In genomic region chr21:36411301-36411700, GRCh38 we compare ENCODE assay signal across 27 cellular contexts.
"Had no signal": no experiment of that assay in that cellular context is flagged by ENCODE, and none has a peak within 500 bp of the region (broad histone marks: within the 10 kb centered on the region; RNA-seq: fewer than 3 reads in every experiment).

No MANE protein-coding gene starts in this region.

- H3K4me3 Mint-ChIP-seq: naive thymus-derived CD8-positive, alpha-beta T cell; natural killer cell treated with Interleukin-12 subunit alpha and Interleukin-12 subunit beta and Interleukin-15 and Interleukin-18, amount 100 ng/mL, for 72 hours; neural progenitor cell; stimulated activated effector memory CD8-positive, alpha-beta T cell treated with anti-CD3 and anti-CD28 coated beads, Interleukin-12 subunit alpha, Interleukin-12 subunit beta, amount 100 ng/mL, for 72 hours; stimulated activated naive B cell treated with anti-CD40 and anti-IgM and Interleukin-4, amounts not matched to agents 10 μg/mL and 1 μg/mL and 100 μg/mL, for 72 hours; stimulated activated naive CD8-positive, alpha-beta T cell treated with anti-CD3 and anti-CD28 coated beads, Interleukin-15, Interleukin-2, amounts not matched to agents 100 ng/mL and 50 ng/mL, for 24 hours had no signal

- H3K36me3 ChIP-seq: neural progenitor cell, ovary, right lobe of liver, thyroid gland, vagina had no signal

- H3K27me3 Mint-ChIP-seq: naive thymus-derived CD8-positive, alpha-beta T cell; natural killer cell treated with Interleukin-12 subunit alpha and Interleukin-12 subunit beta and Interleukin-15 and Interleukin-18, amount 100 ng/mL, for 72 hours; progenitor cell of endocrine pancreas; stimulated activated naive B cell treated with anti-CD40 and anti-IgM and Interleukin-4, amounts not matched to agents 10 μg/mL and 1 μg/mL and 100 μg/mL, for 72 hours; stimulated activated naive CD8-positive, alpha-beta T cell treated with anti-CD3 and anti-CD28 coated beads, Interleukin-15, Interleukin-2, amounts not matched to agents 100 ng/mL and 50 ng/mL, for 24 hours had no signal

- H3K9me3 Mint-ChIP-seq: naive thymus-derived CD8-positive, alpha-beta T cell; natural killer cell treated with Interleukin-12 subunit alpha and Interleukin-12 subunit beta and Interleukin-15 and Interleukin-18, amount 100 ng/mL, for 72 hours; neural progenitor cell; stimulated activated effector memory CD8-positive, alpha-beta T cell treated with anti-CD3 and anti-CD28 coated beads, Interleukin-12 subunit alpha, Interleukin-12 subunit beta, amount 100 ng/mL, for 72 hours; stimulated activated naive B cell treated with anti-CD40 and anti-IgM and Interleukin-4, amounts not matched to agents 10 μg/mL and 1 μg/mL and 100 μg/mL, for 72 hours; stimulated activated naive CD8-positive, alpha-beta T cell treated with anti-CD3 and anti-CD28 coated beads, Interleukin-15, Interleukin-2, amounts not matched to agents 100 ng/mL and 50 ng/mL, for 24 hours had no signal

- H3K4me2 ChIP-seq: neural progenitor cell had no signal

- ATAC-seq: naive thymus-derived CD8-positive, alpha-beta T cell; natural killer cell treated with Interleukin-12 subunit alpha and Interleukin-12 subunit beta and Interleukin-15 and Interleukin-18, amount 100 ng/mL, for 72 hours; psoas muscle; right cardiac atrium; right lobe of liver; stimulated activated effector memory CD8-positive, alpha-beta T cell treated with anti-CD3 and anti-CD28 coated beads, Interleukin-12 subunit alpha, Interleukin-12 subunit beta, amount 100 ng/mL, for 72 hours; stimulated activated naive B cell treated with anti-CD40 and anti-IgM and Interleukin-4, amounts not matched to agents 10 μg/mL and 1 μg/mL and 100 μg/mL, for 72 hours had no signal

- H3K4me3 ChIP-seq: neural progenitor cell, ovary, psoas muscle, right lobe of liver, sigmoid colon, stomach, thoracic aorta, thyroid gland, tibial nerve, upper lobe of left lung, vagina had no signal

- H3K27ac Mint-ChIP-seq: natural killer cell treated with Interleukin-12 subunit alpha and Interleukin-12 subunit beta and Interleukin-15 and Interleukin-18, amount 100 ng/mL, for 72 hours; neural progenitor cell; progenitor cell of endocrine pancreas; stimulated activated effector memory CD8-positive, alpha-beta T cell treated with anti-CD3 and anti-CD28 coated beads, Interleukin-12 subunit alpha, Interleukin-12 subunit beta, amount 100 ng/mL, for 72 hours; stimulated activated naive B cell treated with anti-CD40 and anti-IgM and Interleukin-4, amounts not matched to agents 10 μg/mL and 1 μg/mL and 100 μg/mL, for 72 hours; stimulated activated naive CD8-positive, alpha-beta T cell treated with anti-CD3 and anti-CD28 coated beads, Interleukin-15, Interleukin-2, amounts not matched to agents 100 ng/mL and 50 ng/mL, for 24 hours had no signal

- H3K79me2 ChIP-seq: parathyroid adenoma had no signal

- H3K27ac ChIP-seq: neural progenitor cell, ovary, parathyroid adenoma, psoas muscle, right lobe of liver, sigmoid colon, stomach, thoracic aorta, thyroid gland, tibial nerve, upper lobe of left lung, vagina had no signal

- H3K9ac ChIP-seq: neural progenitor cell, parathyroid adenoma had no signal

- DNase-seq: naive thymus-derived CD8-positive, alpha-beta T cell; occipital lobe; ovary; right cardiac atrium; right lobe of liver; sigmoid colon; small intestine; stimulated activated CD4-positive, alpha-beta T cell treated with anti-CD3 and anti-CD28 coated beads, Interleukin-15, amount 100 ng/mL, for 24 hours; stimulated activated CD4-positive, alpha-beta T cell treated with anti-CD3 and anti-CD28 coated beads, Interleukin-2, amount 100 ng/mL, for 24 hours; stimulated activated CD4-positive, alpha-beta T cell treated with anti-CD3 and anti-CD28 coated beads, Interleukin-2, amount 100 ng/mL, for 48 hours; stimulated activated CD4-positive, alpha-beta T cell treated with anti-CD3 and anti-CD28 coated beads, Interleukin-4, amount 100 ng/mL, for 24 hours; stimulated activated naive B cell treated with anti-CD40 and anti-IgM and Interleukin-4, amounts not matched to agents 10 μg/mL and 1 μg/mL and 100 μg/mL, for 72 hours; stimulated activated naive CD4-positive, alpha-beta T cell treated with Interleukin-2 at 50 U/mL for 16 hours; stomach; thyroid gland; trophoblast cell; upper lobe of left lung had no signal

- H2AFZ ChIP-seq: neural progenitor cell, parathyroid adenoma had no signal

- H3K4me1 Mint-ChIP-seq: neural progenitor cell; stimulated activated effector memory CD8-positive, alpha-beta T cell treated with anti-CD3 and anti-CD28 coated beads, Interleukin-12 subunit alpha, Interleukin-12 subunit beta, amount 100 ng/mL, for 72 hours; stimulated activated naive B cell treated with anti-CD40 and anti-IgM and Interleukin-4, amounts not matched to agents 10 μg/mL and 1 μg/mL and 100 μg/mL, for 72 hours had no signal

- H3K4me1 ChIP-seq: parathyroid adenoma, psoas muscle, right lobe of liver, sigmoid colon, stomach, thyroid gland, tibial nerve, vagina had no signal

- H3K27me3 ChIP-seq: neural progenitor cell, ovary, right lobe of liver, sigmoid colon, stomach, thyroid gland, tibial nerve, upper lobe of left lung, vagina had no signal
